ENCODE assay signal across 23 cellular contexts in the genomic region with DNA sequence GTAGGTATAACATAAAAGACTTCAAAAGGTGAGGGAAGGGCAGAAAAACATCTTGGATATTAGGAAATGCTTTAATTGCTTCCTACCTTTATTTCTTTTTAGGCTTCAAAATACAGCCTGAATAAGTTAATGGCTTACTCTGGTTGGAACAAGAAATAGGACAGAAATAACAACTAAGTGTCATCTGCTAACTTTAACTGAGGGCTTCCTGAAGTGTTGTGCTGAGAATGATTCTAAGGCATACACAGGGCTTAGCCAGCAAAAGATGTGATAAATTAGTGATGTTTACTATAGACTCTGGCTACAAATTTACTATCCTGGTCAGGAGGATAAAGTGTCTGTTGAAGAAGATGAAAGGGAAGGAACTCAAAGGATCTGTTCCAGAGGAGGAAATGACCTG.
"Had no signal": no experiment of that assay in that cellular context is flagged by ENCODE, and none has a peak within 500 bp of the region (broad histone marks: within the 10 kb centered on the region; RNA-seq: fewer than 3 reads in every experiment).

No MANE protein-coding gene starts in this region.

- ATAC-seq: left cardiac atrium; lower lobe of right lung; naive thymus-derived CD8-positive, alpha-beta T cell; right cardiac atrium; sciatic nerve; stimulated activated memory B cell treated with anti-CD40 and anti-IgM and Interleukin-4, amounts not matched to agents 10 μg/mL and 1 μg/mL and 100 μg/mL, for 72 hours; stimulated activated naive CD8-positive, alpha-beta T cell treated with anti-CD3 and anti-CD28 coated beads, Interleukin-15, amount 100 ng/mL, for 72 hours had no signal

- H3K4me3 Mint-ChIP-seq: stimulated activated memory B cell treated with anti-CD40 and anti-IgM and Interleukin-4, amounts not matched to agents 10 μg/mL and 1 μg/mL and 100 μg/mL, for 72 hours; stimulated activated naive CD8-positive, alpha-beta T cell treated with anti-CD3 and anti-CD28 coated beads, Interleukin-15, amount 100 ng/mL, for 72 hours; type B pancreatic cell had no signal

- FAIRE-seq: keratinocyte had no signal

- DNase-seq: hippocampal formation; kidney glomerular epithelial cell; left cardiac atrium; lower lobe of right lung; mammary epithelial cell; mesenchymal stem cell; naive thymus-derived CD8-positive, alpha-beta T cell; ovary; retina; right cardiac atrium; stimulated activated CD4-positive, alpha-beta T cell treated with anti-CD3 and anti-CD28 coated beads, Interleukin-12 subunit alpha, Interleukin-12 subunit beta, amount 100 ng/mL, for 4 hours; stimulated activated CD4-positive, alpha-beta T cell treated with anti-CD3 and anti-CD28 coated beads, Interleukin-15, amount 100 ng/mL, for 24 hours; stimulated activated CD4-positive, alpha-beta T cell treated with anti-CD3 and anti-CD28 coated beads, Interleukin-2, amount 100 ng/mL, for 24 hours; stimulated activated CD4-positive, alpha-beta T cell treated with anti-CD3 and anti-CD28 coated beads, Interleukin-4, amount 100 ng/mL, for 1 hour; stimulated activated naive CD4-positive, alpha-beta T cell treated with Interleukin-2 at 50 U/mL for 16 hours; stimulated activated naive CD8-positive, alpha-beta T cell treated with anti-CD3 and anti-CD28 coated beads, Interleukin-15, amount 100 ng/mL, for 72 hours; substantia nigra; uterus had no signal

- H3K27ac Mint-ChIP-seq: progenitor cell of endocrine pancreas; stimulated activated memory B cell treated with anti-CD40 and anti-IgM and Interleukin-4, amounts not matched to agents 10 μg/mL and 1 μg/mL and 100 μg/mL, for 72 hours; stimulated activated naive CD8-positive, alpha-beta T cell treated with anti-CD3 and anti-CD28 coated beads, Interleukin-15, amount 100 ng/mL, for 72 hours; type B pancreatic cell had no signal

- H3K27me3 Mint-ChIP-seq: naive thymus-derived CD8-positive, alpha-beta T cell; progenitor cell of endocrine pancreas; stimulated activated memory B cell treated with anti-CD40 and anti-IgM and Interleukin-4, amounts not matched to agents 10 μg/mL and 1 μg/mL and 100 μg/mL, for 72 hours; stimulated activated naive CD8-positive, alpha-beta T cell treated with anti-CD3 and anti-CD28 coated beads, Interleukin-15, amount 100 ng/mL, for 72 hours; type B pancreatic cell had no signal
